Comparison of ENCODE assay signal across 1 cellular context in the genomic region with DNA sequence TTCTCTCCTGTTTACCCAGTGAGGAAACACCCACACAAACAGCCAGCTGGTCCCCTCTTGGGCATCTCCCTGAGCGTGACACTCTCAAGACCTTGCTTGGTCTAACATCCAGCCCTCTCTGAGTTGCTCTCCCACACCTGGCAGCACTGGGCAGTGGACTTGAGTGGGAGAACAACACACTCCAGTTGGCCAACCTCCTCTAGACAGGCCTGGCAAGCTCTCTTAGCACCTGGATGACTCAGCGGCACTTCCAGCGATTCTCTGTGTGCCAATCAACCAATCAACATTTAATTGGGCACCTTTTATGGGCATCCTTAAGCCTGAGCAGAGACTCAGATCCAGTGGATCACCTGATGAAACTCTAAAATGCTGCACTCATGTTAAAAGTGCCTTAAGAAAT.
TF ChIP-seq lines count a peak whose summit lies in the region.

No MANE protein-coding gene starts in this region.

TF ChIP-seq in HEK293T, 16 proteins besides CTCF, POLR2A, EP300 and RAD21 (continued from another document):
- TF ChIP-seq FOXM1 (IDR thresholded peaks at IDR 0.05; ENCODE audit: borderline replicate concordance): no peak
- no peak for TF ChIP-seq LEF1 (IDR thresholded peaks at IDR 0.05; ENCODE audit: borderline replicate concordance)
- TF ChIP-seq CTBP1 (IDR thresholded peaks at IDR 0.05; ENCODE audit: borderline replicate concordance): no peak
- TF ChIP-seq FOXK2 (IDR thresholded peaks at IDR 0.05): no peak
- no peak for TF ChIP-seq SUZ12 (IDR thresholded peaks at IDR 0.05)
- no peak for TF ChIP-seq L3MBTL2 (conservative IDR thresholded peaks at IDR 0.05)
- no peak for TF ChIP-seq ARNT (IDR thresholded peaks at IDR 0.05)
- no peak for TF ChIP-seq HDGF (IDR thresholded peaks at IDR 0.05; ENCODE audit: borderline replicate concordance)
- no peak for TF ChIP-seq ZNF384 (IDR thresholded peaks at IDR 0.05)
- no peak for TF ChIP-seq NFRKB (IDR thresholded peaks at IDR 0.05)
- no peak for TF ChIP-seq TARDBP (IDR thresholded peaks at IDR 0.05)
